ENCODE assay signal across 8 cellular contexts in the genomic region with DNA sequence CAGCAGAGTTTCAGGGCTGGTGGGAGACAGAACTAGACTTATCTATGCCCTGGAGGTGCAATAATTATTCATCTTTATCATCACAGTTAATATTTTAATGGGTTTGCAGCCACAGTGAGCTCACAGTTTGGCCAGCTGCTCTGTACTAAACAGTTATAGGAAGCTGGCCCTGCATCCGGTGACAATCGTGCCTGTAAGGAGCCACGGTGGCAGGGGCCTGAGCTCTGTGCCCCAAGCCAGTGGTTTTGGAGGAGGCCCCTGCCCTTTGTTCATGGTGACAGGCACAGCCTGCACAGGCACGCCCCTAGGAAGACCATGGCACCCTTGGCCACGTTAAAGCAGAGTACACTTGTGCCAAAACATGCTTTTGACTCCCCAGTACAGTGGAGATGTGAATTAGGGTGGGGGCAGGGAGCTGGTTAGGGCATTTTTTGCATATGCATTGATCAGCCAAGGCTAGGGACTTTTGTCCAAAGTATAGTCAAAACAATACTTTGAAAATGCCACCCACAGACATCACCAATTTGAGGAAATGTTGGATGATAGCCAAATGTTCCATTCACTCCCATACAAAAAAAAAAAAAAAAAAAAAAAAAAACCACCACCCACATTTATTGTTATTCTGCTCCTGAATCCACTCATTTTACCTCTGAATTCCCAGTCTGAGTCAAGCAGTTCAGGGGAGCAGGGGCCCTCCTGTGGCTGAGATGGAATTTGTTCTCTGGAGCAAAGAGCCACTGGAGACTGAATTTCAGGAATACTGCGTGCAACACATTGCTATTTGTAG. TPM values are rescaled to one million over a fixed set of nuclear protein-coding genes. Genes with fewer than 3 reads are reported as not detected.
DNase-seq lines count a peak whose midpoint lies in the region; ATAC-seq and TF ChIP-seq lines count a peak whose summit lies in the region.

No MANE protein-coding gene starts in this region.

- H3K27ac Mint-ChIP-seq in H9 = peak overlapping the region in 1 of 3 experiments; percentile 93; a peak in 1 of 7 replicates
- H3K27ac Mint-ChIP-seq in naive thymus-derived CD4-positive, alpha-beta T cell = peak overlapping the region in 7 of 9 donors; percentile 24 to 82 (median 56)

- intact Hi-C loops in dorsolateral prefrontal cortex (cut with DNase I) = no loop called here
- intact Hi-C loops in naive thymus-derived CD4-positive, alpha-beta T cell (cut with micrococcal nuclease) = no loop called here
- intact Hi-C loops in colonic mucosa (cut with DNase I) = no loop called here

- no peak overlapping the region for H3T11ph ChIP-seq in H9 (ENCODE audit: low read length)

- H3K36me3 ChIP-seq in naive thymus-derived CD4-positive, alpha-beta T cell (ENCODE audit: control insufficient read depth in 2 of 3, insufficient read depth in 3 of 3, low read length in 3 of 3) = peaks cover 0 to 8% (median 0%) of the 10 kb centered on the region in 3 experiments
- no peaks in the 10 kb centered on the region for H3K36me3 ChIP-seq in colonic mucosa

- peak; percentile 51 for DNase-seq in GM04504 (ENCODE audit: low read depth)
- no peak for DNase-seq in H9
- peak; percentile 23 for DNase-seq in RKO (ENCODE audit: low spot score)
- DNase-seq in dorsolateral prefrontal cortex = peak in 4 of 10 donors; percentile 48 to 73 (median 66)
- DNase-seq in naive thymus-derived CD4-positive, alpha-beta T cell = peak in 1 of 9 donors; percentile 8
- DNase-seq in colonic mucosa = no peak
- no peak for DNase-seq in NCI-H1436 (lab: John Stamatoyannopoulos, UW)

- no peak overlapping the region for H4K5ac ChIP-seq in H9 (ENCODE audit: insufficient read length, low read depth, low read length)

- peaks cover 47% of the 10 kb centered on the region for H3K27me3 Mint-ChIP-seq in H9 (ENCODE audit: low read depth)
- no peaks in the 10 kb centered on the region for H3K27me3 Mint-ChIP-seq in naive thymus-derived CD4-positive, alpha-beta T cell

- WGBS in H9 (ENCODE audit: extremely low coverage, insufficient read length, low lambda C conversion rate) = no CpG with 5 or more reads among the region's 6 CpGs

- no peaks in the 10 kb centered on the region for H3K79me1 ChIP-seq in H9 (ENCODE audit: insufficient read depth, low read depth, low read length, poor library complexity, severe bottlenecking)

- H3K4me1 ChIP-seq in H9 (ENCODE audit: insufficient read depth, low read length) = peaks cover 4% of the 10 kb centered on the region; the same call in 1 of the 2 replicates
- H3K4me1 ChIP-seq in naive thymus-derived CD4-positive, alpha-beta T cell (ENCODE audit: control insufficient read depth in 2 of 2, insufficient read depth in 2 of 2, low read length in 2 of 2) = peaks cover 25 to 26% of the 10 kb centered on the region in 2 donors
- H3K4me1 ChIP-seq in colonic mucosa = no peaks in the 10 kb centered on the region

- H3K9me3 ChIP-seq in H9 (ENCODE audit: control insufficient read depth, low read depth, low read length) (no peaks in the 10 kb centered on the region), colonic mucosa (no peaks in the 10 kb centered on the region)
- no peaks in the 10 kb centered on the region for H3K9me3 ChIP-seq in naive thymus-derived CD4-positive, alpha-beta T cell (ENCODE audit: control insufficient read depth in 2 of 3, low read length in 3 of 3)

- H3K23me2 ChIP-seq in H9 (ENCODE audit: insufficient read length, low read depth, low read length, poor library complexity, severe bottlenecking) = peaks cover 16% of the 10 kb centered on the region

- no peaks in the 10 kb centered on the region; a peak in 2 of 5 replicates for H3K9me3 Mint-ChIP-seq in H9
- H3K9me3 Mint-ChIP-seq in naive thymus-derived CD4-positive, alpha-beta T cell = peaks cover 0 to 9% (median 0%) of the 10 kb centered on the region in 11 donors

- H2AK5ac ChIP-seq in H9 (ENCODE audit: insufficient read length, low read length) = no peak overlapping the region

- no peak overlapping the region for H2BK120ac ChIP-seq in H9 (ENCODE audit: low read depth, low read length, poor library complexity, severe bottlenecking)

- no peak overlapping the region for H3K56ac ChIP-seq in H9 (ENCODE audit: insufficient read length, low read depth, low read length)

- peaks cover 17% of the 10 kb centered on the region; the same call in 1 of the 2 replicates for H3K27me3 ChIP-seq in H9 (ENCODE audit: insufficient read depth, low read length)
- H3K27me3 ChIP-seq in dorsolateral prefrontal cortex = peaks cover 0 to 26% (median 0%) of the 10 kb centered on the region in 45 donors
- no peaks in the 10 kb centered on the region for H3K27me3 ChIP-seq in naive thymus-derived CD4-positive, alpha-beta T cell (ENCODE audit: control insufficient read depth in 2 of 2, insufficient read depth in 2 of 2, low read length in 2 of 2)
- peaks cover 3% of the 10 kb centered on the region for H3K27me3 ChIP-seq in colonic mucosa

- H3K14ac ChIP-seq in H9 (ENCODE audit: insufficient read depth, low read length) = no peak overlapping the region

- H4K20me1 ChIP-seq in H9 (ENCODE audit: control insufficient read depth, insufficient read depth, insufficient read length) = no peaks in the 10 kb centered on the region

- no peak overlapping the region for H2AFZ ChIP-seq in H9 (ENCODE audit: low read length)

- no peak overlapping the region for H4K8ac ChIP-seq in H9 (replicated peaks; ENCODE audit: insufficient read length, low read depth, low read length)

- H3K4me3 Mint-ChIP-seq in H9 = 0 out of 5 replicates have a peak overlapping the region, but pooled peaks of 1 of the 2 experiments have one; percentile 48
- peak overlapping the region in 8 of 10 donors; percentile 7 to 98 (median 29) for H3K4me3 Mint-ChIP-seq in naive thymus-derived CD4-positive, alpha-beta T cell

- H3K36me3 Mint-ChIP-seq in H9 (ENCODE audit: insufficient read depth in 1 of 3, low read depth in 3 of 3) = no peaks in the 10 kb centered on the region
- H3K36me3 Mint-ChIP-seq in naive thymus-derived CD4-positive, alpha-beta T cell = peaks cover 0 to 14% (median 0%) of the 10 kb centered on the region in 5 donors

- H3K23ac ChIP-seq in H9 (ENCODE audit: insufficient read length, low read depth, low read length) = no peak overlapping the region

- no peak overlapping the region for H3K4ac ChIP-seq in H9 (ENCODE audit: low read depth, low read length)

- no peak overlapping the region for H4K91ac ChIP-seq in H9 (ENCODE audit: insufficient read length, low read depth, low read length)

- CTCF ChIA-PET in naive thymus-derived CD4-positive, alpha-beta T cell (lab: Charles Lee) = interaction anchor here (0.6 to 1.7 kb wide), 8 partner anchors 10 to 231 kb away, joined by 3 read pairs; no protein-coding TSS in a partner anchor

- POLR2A ChIA-PET in naive thymus-derived CD4-positive, alpha-beta T cell (lab: Charles Lee) = interaction anchor here (0.6 to 1.8 kb wide), 10 partner anchors 12 to 226 kb away, joined by 3 to 6 read pairs (median 3); no protein-coding TSS in a partner anchor

- no peak overlapping the region for H2BK15ac ChIP-seq in H9 (ENCODE audit: low read depth, low read length)

- H3K18ac ChIP-seq in H9 (ENCODE audit: insufficient read length, low read depth, low read length) = no peak overlapping the region

- TF ChIP-seq CTCF in H9 (conservative IDR thresholded peaks at IDR 0.05) = peak; percentile 64
- peak in 54 of 56 donors; percentile 10 to 65 (median 48) for TF ChIP-seq CTCF in dorsolateral prefrontal cortex (IDR thresholded peaks at IDR 0.05 in 54 of 56, conservative IDR thresholded peaks at IDR 0.05 in 2 of 56; ENCODE audit: low read depth in 1 of 56, partially characterized antibody in 56 of 56)
- no peak for TF ChIP-seq CTCF in colonic mucosa (IDR thresholded peaks at IDR 0.05)

- H3K4me1 Mint-ChIP-seq in H9 = peaks cover 28 to 30% of the 10 kb centered on the region in 2 experiments
- H3K4me1 Mint-ChIP-seq in naive thymus-derived CD4-positive, alpha-beta T cell = peaks cover 33 to 59% (median 38%) of the 10 kb centered on the region in 7 donors

- H3K4me3 ChIP-seq in dorsolateral prefrontal cortex (peak overlapping the region in 5 of 59 donors; percentile 5 to 82 (median 25)), colonic mucosa (no peak overlapping the region)
- no peak overlapping the region for H3K4me3 ChIP-seq in naive thymus-derived CD4-positive, alpha-beta T cell (ENCODE audit: low read length)

- H2BK5ac ChIP-seq in H9 (ENCODE audit: insufficient read length, low read length) = no peak overlapping the region

- no peak for ATAC-seq in naive thymus-derived CD4-positive, alpha-beta T cell
- no peak for ATAC-seq in esophagus mucosa

- H3K9ac ChIP-seq in H9 (ENCODE audit: extremely low read depth, insufficient read length, low read length) (no peak overlapping the region), colonic mucosa (ENCODE audit: low read depth in 2 of 2, low read length in 2 of 2) (no peak overlapping the region)

- H2BK20ac ChIP-seq in H9 (ENCODE audit: low read depth, low read length, poor library complexity, severe bottlenecking) = no peak overlapping the region

- no peak overlapping the region for H2BK12ac ChIP-seq in H9 (ENCODE audit: insufficient read length, low read depth, low read length)

- no peaks in the 10 kb centered on the region for H3K79me2 ChIP-seq in H9 (ENCODE audit: insufficient read depth, low read length)

- no peak overlapping the region for H3K4me2 ChIP-seq in H9 (ENCODE audit: insufficient read depth, insufficient read length, low read length)

- no peak overlapping the region for H3K27ac ChIP-seq in H9 (ENCODE audit: insufficient read length, low read depth, low read length)
- H3K27ac ChIP-seq in dorsolateral prefrontal cortex = peak overlapping the region in 25 of 59 donors; percentile 4 to 83 (median 52)
- H3K27ac ChIP-seq in naive thymus-derived CD4-positive, alpha-beta T cell (ENCODE audit: low read depth, low read length) = no peak overlapping the region
- H3K27ac ChIP-seq in colonic mucosa = no peak overlapping the region

RNA-seq across cellular contexts. Expression of a gene that starts 3.4 kb away (rescaled TPM):
- total RNA-seq in H9 (2021) (2.2 and 2.5 TPM in 2 replicates), dorsolateral prefrontal cortex (10 to 100 TPM; 15.8 to 64.1 (median 39.9) TPM), esophagus mucosa (3.1 TPM), colonic mucosa (10 to 100 TPM in 1 of 2 donors, 1 to 10 TPM in 1; 4.0 to 10.2 TPM)
- 10 to 100 TPM; 51.1 to 68.8 (median 61.5) TPM for total RNA-seq in naive thymus-derived CD4-positive, alpha-beta T cell
- 10 to 100 TPM; 44.8 to 53.2 TPM for polyA plus RNA-seq in naive thymus-derived CD4-positive, alpha-beta T cell

Comparison
In these comparisons a context has a peak if more than half of its experiments do, and no peak if none do; other contexts are left out.
1. DNase-seq: peak in GM04504 (single experiment) and RKO (single experiment); none in H9 (single experiment), colonic mucosa (single experiment) and NCI-H1436 (single experiment).